13 cellular contexts compared by ENCODE assay signal in the genomic region with DNA sequence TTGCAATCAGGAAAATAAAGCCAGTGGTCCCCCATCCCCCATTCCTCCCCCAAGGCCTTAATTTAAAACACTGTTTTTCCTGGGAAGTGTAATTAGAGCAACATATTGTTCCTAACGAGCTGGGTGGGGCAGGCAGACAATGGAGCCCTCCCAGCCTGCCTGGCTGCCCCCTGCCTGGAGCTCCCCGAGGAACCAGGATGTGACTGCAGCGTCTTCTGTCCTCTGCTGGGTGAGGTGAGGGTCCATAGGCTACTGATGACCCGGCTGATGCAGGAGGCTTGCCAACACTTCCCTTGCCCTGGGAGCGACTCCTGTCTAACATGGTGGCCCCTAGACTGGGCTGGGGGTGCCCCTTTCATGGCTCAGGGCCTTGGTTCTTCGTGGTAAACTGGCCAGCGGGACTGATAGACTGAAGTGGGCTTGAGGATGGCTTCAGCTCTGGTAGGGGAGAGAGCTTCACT.
DNase-seq lines count a peak whose midpoint lies in the region; ATAC-seq and TF ChIP-seq lines count a peak whose summit lies in the region.
"Had no signal": no experiment of that assay in that cellular context is flagged by ENCODE, and none has a peak within 500 bp of the region (broad histone marks: within the 10 kb centered on the region; RNA-seq: fewer than 3 reads in every experiment).

No MANE protein-coding gene starts in this region.

- H3K9me3 ChIP-seq in WERI-Rb-1 (ENCODE audit: severe bottlenecking) (no peaks in the 10 kb centered on the region), spleen (no peaks in the 10 kb centered on the region)

- H3K27ac ChIP-seq in WERI-Rb-1 (no peak overlapping the region), spleen (no peak overlapping the region)
- H3K27ac ChIP-seq: C4-2B had no signal

- peaks cover 2 to 47% (median 30%) of the 10 kb centered on the region in 6 donors for H3K4me1 ChIP-seq in spleen

- ATAC-seq in left ventricle myocardium superior (peak; percentile 57), HG03439 (IDR thresholded peaks at IDR 0.05; ENCODE audit: unreplicated experiment) (no peak)

- peak; percentile 36 for DNase-seq in H7
- peak; percentile 8 for DNase-seq in WERI-Rb-1
- DNase-seq in left ventricle myocardium superior, result peak; percentile 41
- DNase-seq in spleen, result peak; percentile 46
- no peak for DNase-seq in Ammon's horn (ENCODE audit: low spot score)
- no peak for DNase-seq in G401 (ENCODE audit: low spot score)
- DNase-seq: NCI-H1048; NCI-H2171 treated with DMSO at 0.1 percent for 48 hours; NK-92 treated with Interleukin-12 subunit alpha and Interleukin-12 subunit beta, amount 100 ng/mL, for 24 hours; SHP77 treated with DMSO at 0.1 percent for 48 hours; stimulated activated CD4-positive, alpha-beta T cell treated with anti-CD3 and anti-CD28 coated beads, Interleukin-4, amount 100 ng/mL, for 24 hours had no signal

- in situ Hi-C loops in G401 (cut with HindIII; ENCODE audit: low sequenced_read_pairs), result no loop called here

- H3K36me3 ChIP-seq in H7 (replicated peaks; ENCODE audit: control insufficient read depth, insufficient read depth, low read length) (no peaks in the 10 kb centered on the region), WERI-Rb-1 (no peaks in the 10 kb centered on the region), spleen (peaks cover 0 to 99% (median 6%) of the 10 kb centered on the region in 6 donors)

- TF ChIP-seq POLR2A in spleen (IDR thresholded peaks at IDR 0.05), result no peak

- WGBS in spleen, 5 donors, result 73 to 88% (median 81%) methylated on average over 5 to 7 of the region's 7 CpGs

- intact Hi-C loops in left ventricle myocardium superior (cut with micrococcal nuclease) (no loop called here), spleen (cut with DNase I; ENCODE audit: low total_unique reads) (no loop called here)

- H3K27me3 ChIP-seq in H7 (ENCODE audit: control insufficient read depth, insufficient read depth, low read length) (no peaks in the 10 kb centered on the region), WERI-Rb-1 (ENCODE audit: insufficient read depth, low read depth, severe bottlenecking) (no peaks in the 10 kb centered on the region), spleen (replicated peaks in 1 of 7) (peaks cover 0 to 10% (median 0%) of the 10 kb centered on the region in 7 donors)

- H3K4me3 ChIP-seq in H7 (ENCODE audit: insufficient read depth, low read depth, low read length) (no peak overlapping the region), WERI-Rb-1 (ENCODE audit: low read depth, low read length) (no peak overlapping the region), spleen (no peak overlapping the region)

- TF ChIP-seq CTCF in WERI-Rb-1 (IDR thresholded peaks at IDR 0.05; ENCODE audit: low read depth, low read length) (no peak), spleen (IDR thresholded peaks at IDR 0.05 in 8 of 11, conservative IDR thresholded peaks at IDR 0.05 in 3 of 11) (no peak)

Comparison
In these comparisons a context has a peak if more than half of its experiments do, and no peak if none do; other contexts are left out.
1. DNase-seq: peak in H7 (single experiment), WERI-Rb-1 (single experiment), left ventricle myocardium superior (single experiment) and spleen (single experiment); none in Ammon's horn (single experiment) and G401 (single experiment).